In the genomic region with DNA sequence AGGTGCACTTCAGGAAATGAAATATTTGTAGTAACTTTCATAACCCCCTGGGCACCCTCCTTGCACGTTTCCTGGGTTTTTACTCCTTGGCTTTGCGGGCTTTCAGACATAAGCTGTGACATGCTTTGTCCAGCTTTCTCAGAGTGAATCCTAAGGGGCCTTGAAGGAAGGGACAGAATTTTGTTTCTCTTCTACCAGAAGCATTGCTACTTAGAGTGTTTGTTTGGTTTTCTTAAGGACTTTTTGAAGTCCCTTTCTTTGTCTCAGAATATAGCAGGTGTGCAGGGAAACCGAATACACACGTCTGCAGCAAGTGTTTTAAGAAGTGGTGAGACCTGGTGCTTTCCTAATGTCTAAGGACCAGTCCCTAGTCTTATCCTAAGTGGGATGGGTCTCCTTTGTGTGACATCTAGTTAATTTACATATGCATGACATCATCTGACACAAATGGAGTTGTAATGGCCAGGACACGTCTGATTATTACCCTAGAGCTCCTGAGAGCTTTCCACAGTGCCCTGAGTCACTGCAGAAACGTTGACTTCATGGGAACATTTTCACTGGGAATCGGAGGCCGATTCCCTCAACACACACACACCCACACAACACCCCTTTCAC, we compare ENCODE assay signal across 1 cellular context.
TF ChIP-seq lines count a peak whose summit lies in the region.

No MANE protein-coding gene starts in this region.

TF ChIP-seq in K562, 482 proteins besides CTCF, POLR2A, EP300 and RAD21:
- TF ChIP-seq, protein P1, sequence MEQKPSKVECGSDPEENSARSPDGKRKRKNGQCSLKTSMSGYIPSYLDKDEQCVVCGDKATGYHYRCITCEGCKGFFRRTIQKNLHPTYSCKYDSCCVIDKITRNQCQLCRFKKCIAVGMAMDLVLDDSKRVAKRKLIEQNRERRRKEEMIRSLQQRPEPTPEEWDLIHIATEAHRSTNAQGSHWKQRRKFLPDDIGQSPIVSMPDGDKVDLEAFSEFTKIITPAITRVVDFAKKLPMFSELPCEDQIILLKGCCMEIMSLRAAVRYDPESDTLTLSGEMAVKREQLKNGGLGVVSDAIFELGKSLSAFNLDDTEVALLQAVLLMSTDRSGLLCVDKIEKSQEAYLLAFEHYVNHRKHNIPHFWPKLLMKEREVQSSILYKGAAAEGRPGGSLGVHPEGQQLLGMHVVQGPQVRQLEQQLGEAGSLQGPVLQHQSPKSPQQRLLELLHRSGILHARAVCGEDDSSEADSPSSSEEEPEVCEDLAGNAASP (IDR thresholded peaks at IDR 0.05): no peak
- TF ChIP-seq GABPB1 (CRISPR knock-in tag; IDR thresholded peaks at IDR 0.05): no peak
- no peak for TF ChIP-seq CTBP1 (IDR thresholded peaks at IDR 0.05; ENCODE audit: borderline replicate concordance)
- TF ChIP-seq, protein P2, sequence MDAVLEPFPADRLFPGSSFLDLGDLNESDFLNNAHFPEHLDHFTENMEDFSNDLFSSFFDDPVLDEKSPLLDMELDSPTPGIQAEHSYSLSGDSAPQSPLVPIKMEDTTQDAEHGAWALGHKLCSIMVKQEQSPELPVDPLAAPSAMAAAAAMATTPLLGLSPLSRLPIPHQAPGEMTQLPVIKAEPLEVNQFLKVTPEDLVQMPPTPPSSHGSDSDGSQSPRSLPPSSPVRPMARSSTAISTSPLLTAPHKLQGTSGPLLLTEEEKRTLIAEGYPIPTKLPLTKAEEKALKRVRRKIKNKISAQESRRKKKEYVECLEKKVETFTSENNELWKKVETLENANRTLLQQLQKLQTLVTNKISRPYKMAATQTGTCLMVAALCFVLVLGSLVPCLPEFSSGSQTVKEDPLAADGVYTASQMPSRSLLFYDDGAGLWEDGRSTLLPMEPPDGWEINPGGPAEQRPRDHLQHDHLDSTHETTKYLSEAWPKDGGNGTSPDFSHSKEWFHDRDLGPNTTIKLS (IDR thresholded peaks at IDR 0.05; ENCODE audit: borderline replicate concordance, low read depth): no peak
- TF ChIP-seq ZNF232 (CRISPR knock-in tag; IDR thresholded peaks at IDR 0.05): no peak
- TF ChIP-seq, protein P3, sequence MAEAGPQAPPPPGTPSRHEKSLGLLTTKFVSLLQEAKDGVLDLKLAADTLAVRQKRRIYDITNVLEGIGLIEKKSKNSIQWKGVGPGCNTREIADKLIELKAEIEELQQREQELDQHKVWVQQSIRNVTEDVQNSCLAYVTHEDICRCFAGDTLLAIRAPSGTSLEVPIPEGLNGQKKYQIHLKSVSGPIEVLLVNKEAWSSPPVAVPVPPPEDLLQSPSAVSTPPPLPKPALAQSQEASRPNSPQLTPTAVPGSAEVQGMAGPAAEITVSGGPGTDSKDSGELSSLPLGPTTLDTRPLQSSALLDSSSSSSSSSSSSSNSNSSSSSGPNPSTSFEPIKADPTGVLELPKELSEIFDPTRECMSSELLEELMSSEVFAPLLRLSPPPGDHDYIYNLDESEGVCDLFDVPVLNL (CRISPR knock-in tag; IDR thresholded peaks at IDR 0.05; ENCODE audit: low read depth): no peak
- TF ChIP-seq STAT5A (IDR thresholded peaks at IDR 0.05; ENCODE audit: borderline replicate concordance, low read length): no peak
- TF ChIP-seq CEBPB (tag; IDR thresholded peaks at IDR 0.05): no peak
- TF ChIP-seq, protein P4, sequence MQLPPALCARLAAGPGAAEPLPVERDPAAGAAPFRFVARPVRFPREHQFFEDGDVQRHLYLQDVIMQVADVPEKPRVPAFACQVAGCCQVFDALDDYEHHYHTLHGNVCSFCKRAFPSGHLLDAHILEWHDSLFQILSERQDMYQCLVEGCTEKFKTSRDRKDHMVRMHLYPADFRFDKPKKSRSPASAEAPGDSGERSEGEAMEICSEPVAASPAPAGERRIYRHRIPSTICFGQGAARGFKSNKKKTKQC (CRISPR knock-in tag; IDR thresholded peaks at IDR 0.05): no peak
- no peak for TF ChIP-seq ZNF766 (CRISPR knock-in tag; conservative IDR thresholded peaks at IDR 0.05)
- TF ChIP-seq IFI16 (CRISPR knock-in tag; IDR thresholded peaks at IDR 0.05): no peak
- TF ChIP-seq, protein P5, sequence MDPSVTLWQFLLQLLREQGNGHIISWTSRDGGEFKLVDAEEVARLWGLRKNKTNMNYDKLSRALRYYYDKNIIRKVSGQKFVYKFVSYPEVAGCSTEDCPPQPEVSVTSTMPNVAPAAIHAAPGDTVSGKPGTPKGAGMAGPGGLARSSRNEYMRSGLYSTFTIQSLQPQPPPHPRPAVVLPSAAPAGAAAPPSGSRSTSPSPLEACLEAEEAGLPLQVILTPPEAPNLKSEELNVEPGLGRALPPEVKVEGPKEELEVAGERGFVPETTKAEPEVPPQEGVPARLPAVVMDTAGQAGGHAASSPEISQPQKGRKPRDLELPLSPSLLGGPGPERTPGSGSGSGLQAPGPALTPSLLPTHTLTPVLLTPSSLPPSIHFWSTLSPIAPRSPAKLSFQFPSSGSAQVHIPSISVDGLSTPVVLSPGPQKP (CRISPR knock-in tag; IDR thresholded peaks at IDR 0.05): no peak
